ENCODE assay signal across 8 cellular contexts in the genomic region with DNA sequence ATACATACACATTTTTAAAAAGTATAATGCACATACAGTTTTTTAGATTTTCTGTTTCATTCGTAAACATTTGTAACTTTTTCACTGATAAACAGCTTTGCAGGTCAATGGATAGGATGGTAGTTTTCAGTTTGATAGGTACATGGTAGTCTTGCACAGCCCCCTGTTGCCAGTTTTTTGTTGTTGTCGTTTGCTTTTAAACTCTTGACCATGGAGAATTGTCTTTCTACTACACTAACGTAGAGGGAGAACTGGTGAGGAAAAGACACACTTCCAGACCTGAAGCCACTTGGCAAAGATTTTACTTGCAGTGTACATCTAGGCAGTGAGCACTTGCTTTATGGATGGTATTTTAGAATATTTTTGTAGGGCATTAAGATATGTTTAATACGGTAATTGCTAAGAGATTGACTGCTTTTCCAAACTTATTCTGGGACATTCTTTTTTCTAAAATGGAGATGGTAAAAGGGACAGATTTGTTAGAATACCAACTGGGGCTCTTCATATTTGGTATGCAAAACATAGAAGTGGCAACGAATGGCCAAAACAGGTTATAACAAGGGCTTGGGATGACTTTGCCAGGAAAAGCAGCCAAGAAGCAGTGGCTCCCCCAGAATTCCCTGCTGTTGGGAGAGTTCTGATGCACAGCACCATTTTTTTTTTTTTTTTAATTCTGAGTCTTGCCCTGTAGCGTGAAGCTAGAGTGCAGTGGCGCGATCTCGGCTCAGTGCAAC. TPM values are rescaled to one million over a fixed set of nuclear protein-coding genes. Genes with fewer than 3 reads are reported as not detected.
DNase-seq lines count a peak whose midpoint lies in the region; ATAC-seq and TF ChIP-seq lines count a peak whose summit lies in the region.

No MANE protein-coding gene starts in this region.

- peak overlapping the region; percentile 81 for H3K4me3 ChIP-seq in CD8-positive, alpha-beta memory T cell (ENCODE audit: low read length)
- peak overlapping the region; percentile 79 for H3K4me3 ChIP-seq in colonic mucosa
- peak overlapping the region; percentile 93 for H3K4me3 ChIP-seq in naive thymus-derived CD4-positive, alpha-beta T cell (ENCODE audit: low read length)

- peaks cover 41 to 61% (median 54%) of the 10 kb centered on the region in 3 donors for H3K4me1 Mint-ChIP-seq in CD8-positive, alpha-beta memory T cell
- peaks cover 19 to 68% (median 54%) of the 10 kb centered on the region in 7 donors for H3K4me1 Mint-ChIP-seq in naive thymus-derived CD4-positive, alpha-beta T cell

- intact Hi-C loops in colonic mucosa (cut with DNase I), result loop anchor here (5.0 kb wide), 1 partner anchor 52 kb away; the partner anchor contains the start of gene ENTPD6
- intact Hi-C loops in naive thymus-derived CD4-positive, alpha-beta T cell (cut with micrococcal nuclease), result loop anchor here (1.0 to 10.0 kb wide), 9 partner anchors 8 to 1035 kb away; partner anchors contain the start of genes GINS1 (in 2 of the 2), NANP (in 2 of the 2), ZNF337 (in 2 of the 2) and ACSS1 (in 1 of the 2)

- H3K27me3 Mint-ChIP-seq in CD8-positive, alpha-beta memory T cell, result no peaks in the 10 kb centered on the region
- peaks cover 0 to 8% (median 0%) of the 10 kb centered on the region in 5 donors for H3K27me3 Mint-ChIP-seq in naive thymus-derived CD4-positive, alpha-beta T cell

- H3K27me3 ChIP-seq in CD8-positive, alpha-beta memory T cell (ENCODE audit: insufficient read depth, low read length, poor library complexity, severe bottlenecking), result no peaks in the 10 kb centered on the region
- no peaks in the 10 kb centered on the region for H3K27me3 ChIP-seq in colonic mucosa
- no peaks in the 10 kb centered on the region for H3K27me3 ChIP-seq in naive thymus-derived CD4-positive, alpha-beta T cell (ENCODE audit: control insufficient read depth in 2 of 2, insufficient read depth in 2 of 2, low read length in 2 of 2)

- H3K36me3 ChIP-seq in CD8-positive, alpha-beta memory T cell (ENCODE audit: insufficient read depth, low read length), result no peaks in the 10 kb centered on the region
- no peaks in the 10 kb centered on the region for H3K36me3 ChIP-seq in colonic mucosa
- H3K36me3 ChIP-seq in naive thymus-derived CD4-positive, alpha-beta T cell (ENCODE audit: control insufficient read depth in 2 of 3, insufficient read depth in 3 of 3, low read length in 3 of 3), result peaks cover 0 to 3% (median 0%) of the 10 kb centered on the region in 3 experiments

- H3K9me3 ChIP-seq in CD8-positive, alpha-beta memory T cell (ENCODE audit: low read length), result no peaks in the 10 kb centered on the region
- no peaks in the 10 kb centered on the region for H3K9me3 ChIP-seq in colonic mucosa
- no peaks in the 10 kb centered on the region for H3K9me3 ChIP-seq in naive thymus-derived CD4-positive, alpha-beta T cell (ENCODE audit: control insufficient read depth in 2 of 3, low read length in 3 of 3)

- H3K4me1 ChIP-seq in CD8-positive, alpha-beta memory T cell (ENCODE audit: insufficient read depth, low read length), result peaks cover 25% of the 10 kb centered on the region
- peaks cover 8% of the 10 kb centered on the region for H3K4me1 ChIP-seq in colonic mucosa
- peaks cover 5 to 7% of the 10 kb centered on the region in 2 donors for H3K4me1 ChIP-seq in naive thymus-derived CD4-positive, alpha-beta T cell (ENCODE audit: control insufficient read depth in 2 of 2, insufficient read depth in 2 of 2, low read length in 2 of 2)

- H3K27ac Mint-ChIP-seq in CD8-positive, alpha-beta memory T cell, result peak overlapping the region in 7 of 8 donors; percentile 12 to 93 (median 81)
- peak overlapping the region; percentile 68 to 97 (median 85) for H3K27ac Mint-ChIP-seq in naive thymus-derived CD4-positive, alpha-beta T cell

- H3K36me3 Mint-ChIP-seq in CD8-positive, alpha-beta memory T cell, result peaks cover 0 to 16% (median 4%) of the 10 kb centered on the region in 3 donors
- H3K36me3 Mint-ChIP-seq in naive thymus-derived CD4-positive, alpha-beta T cell, result peaks cover 0 to 8% (median 0%) of the 10 kb centered on the region in 5 donors

- H3K9ac ChIP-seq in colonic mucosa (ENCODE audit: low read depth in 2 of 2, low read length in 2 of 2), result peak overlapping the region; percentile 24 to 92

- POLR2A ChIA-PET in CD8-positive, alpha-beta memory T cell (lab: Charles Lee), result interaction anchor here (2.7 kb wide), 1 partner anchor 141 kb away, joined by 8 read pairs; the partner anchor contains the start of gene ABHD12
- POLR2A ChIA-PET in naive thymus-derived CD4-positive, alpha-beta T cell (lab: Charles Lee), result interaction anchor here (4.0 to 6.8 kb wide), 2 partner anchors 9 to 54 kb away, joined by 25 to 55 read pairs; partner anchors contain the start of gene ENTPD6

- no peaks in the 10 kb centered on the region for H3K9me3 Mint-ChIP-seq in CD8-positive, alpha-beta memory T cell
- H3K9me3 Mint-ChIP-seq in naive thymus-derived CD4-positive, alpha-beta T cell, result peaks cover 0 to 3% (median 0%) of the 10 kb centered on the region in 11 donors

- H3K27ac ChIP-seq in CD8-positive, alpha-beta memory T cell (ENCODE audit: low read depth, low read length), result no peak overlapping the region
- peak overlapping the region; percentile 92 for H3K27ac ChIP-seq in colonic mucosa
- peak overlapping the region; percentile 5 for H3K27ac ChIP-seq in naive thymus-derived CD4-positive, alpha-beta T cell (ENCODE audit: low read depth, low read length)

- peak overlapping the region; percentile 89 to 97 (median 93) for H3K4me3 Mint-ChIP-seq in CD8-positive, alpha-beta memory T cell
- H3K4me3 Mint-ChIP-seq in naive thymus-derived CD4-positive, alpha-beta T cell, result peak overlapping the region; percentile 83 to 99 (median 94)

- no peak for DNase-seq in CD8-positive, alpha-beta memory T cell
- DNase-seq in NCI-H2227 (lab: John Stamatoyannopoulos, UW; ENCODE audit: unreplicated experiment) (peak; percentile 21), colonic mucosa (peak; percentile 20), amniotic stem cell (lab: John Stamatoyannopoulos, UW) (no peak)
- DNase-seq in naive thymus-derived CD4-positive, alpha-beta T cell, result no peak

- ATAC-seq in naive thymus-derived CD4-positive, alpha-beta T cell, result no peak
- ATAC-seq in GM19351 (IDR thresholded peaks at IDR 0.05; ENCODE audit: unreplicated experiment) (no peak), GM21786 (IDR thresholded peaks at IDR 0.05; ENCODE audit: unreplicated experiment) (no peak), GM18505 (IDR thresholded peaks at IDR 0.05; ENCODE audit: unreplicated experiment) (no peak)

- no peak for TF ChIP-seq POLR2A in GM18505 (IDR thresholded peaks at IDR 0.05; ENCODE audit: borderline replicate concordance, extremely low read depth, insufficient read depth, insufficient read length)

- CTCF ChIA-PET in CD8-positive, alpha-beta memory T cell (lab: Charles Lee), result no interaction called here
- CTCF ChIA-PET in naive thymus-derived CD4-positive, alpha-beta T cell (lab: Charles Lee), result interaction anchor here (1.0 to 2.1 kb wide), 2 partner anchors 9 to 11 kb away, joined by 3 to 10 read pairs; no protein-coding TSS in a partner anchor

- no peak for TF ChIP-seq CTCF in colonic mucosa (IDR thresholded peaks at IDR 0.05)

RNA-seq across cellular contexts. Expression of gene PYGB, which starts 1.5 kb away (rescaled TPM):
- 10 to 100 TPM; 32.5 to 35.7 TPM for total RNA-seq in CD8-positive, alpha-beta memory T cell
- 35.6 TPM for polyA plus RNA-seq in CD8-positive, alpha-beta memory T cell
- total RNA-seq in colonic mucosa, result 100 to 1,000 TPM; 211 to 295 TPM
- total RNA-seq in naive thymus-derived CD4-positive, alpha-beta T cell, result 10 to 100 TPM; 29.8 to 45.2 (median 43.6) TPM
- 10 to 100 TPM; 55.9 to 81.6 TPM for polyA plus RNA-seq in naive thymus-derived CD4-positive, alpha-beta T cell

RNA-seq across cellular contexts. Expression of gene ENTPD6, which starts 53.9 kb away (rescaled TPM):
- total RNA-seq in CD8-positive, alpha-beta memory T cell, result 10 to 100 TPM; 44.2 to 47.0 TPM
- polyA plus RNA-seq in CD8-positive, alpha-beta memory T cell, result 36.2 TPM
- 100 to 1,000 TPM; 120 to 201 TPM for total RNA-seq in colonic mucosa
- total RNA-seq in naive thymus-derived CD4-positive, alpha-beta T cell, result 100 to 1,000 TPM in 2 of 5 experiments, 10 to 100 TPM in 3; 41.1 to 108 (median 74.4) TPM
- polyA plus RNA-seq in naive thymus-derived CD4-positive, alpha-beta T cell, result 10 to 100 TPM; 43.7 to 56.9 TPM

Comparison
In these comparisons a context has a peak if more than half of its experiments do, and no peak if none do; other contexts are left out.
1. DNase-seq: peak in NCI-H2227 (single experiment) and colonic mucosa (single experiment); none in CD8-positive, alpha-beta memory T cell (0 of 5), naive thymus-derived CD4-positive, alpha-beta T cell (0 of 9) and amniotic stem cell (single experiment).
2. RNA of gene PYGB, which starts 1.5 kb away (total RNA-seq): 211 to 295 TPM in colonic mucosa; 29.8 to 45.2 TPM in naive thymus-derived CD4-positive, alpha-beta T cell and 32.5 to 35.7 TPM in CD8-positive, alpha-beta memory T cell; every median in the first group is over 4 times any median in the second.
3. Peak in every context shown above with its lines, with median percentiles within 50 percentile points of each other: H3K4me3 ChIP-seq.